Comparison of ENCODE assay signal across 15 cellular contexts in the genomic region with DNA sequence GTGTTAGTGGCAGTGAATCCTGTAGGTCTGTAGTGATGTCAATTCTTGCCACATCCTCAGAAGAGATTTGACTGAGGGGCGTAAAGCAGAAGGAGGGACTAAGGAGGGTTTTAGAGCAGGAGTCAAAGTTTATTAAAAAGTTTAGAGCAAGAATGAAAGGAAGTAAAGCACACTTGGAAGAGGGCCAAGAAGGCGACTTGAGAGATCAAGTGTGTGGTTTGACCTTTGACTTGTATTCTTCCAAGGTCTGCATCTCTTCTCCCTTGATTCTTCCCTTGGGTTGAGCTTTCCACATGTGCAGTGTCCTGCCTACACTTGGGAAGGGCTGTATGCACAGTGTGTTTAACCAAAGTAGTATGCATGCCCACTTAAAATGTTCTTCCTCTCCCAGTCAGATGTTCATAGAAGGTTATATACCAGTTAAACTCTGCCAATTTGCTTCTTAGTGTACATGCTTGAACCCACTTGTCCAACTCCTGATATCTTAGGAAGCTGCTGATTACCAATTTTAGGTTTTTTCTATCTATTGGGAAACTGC.
DNase-seq lines count a peak whose midpoint lies in the region; ATAC-seq and TF ChIP-seq lines count a peak whose summit lies in the region.
"Had no signal": no experiment of that assay in that cellular context is flagged by ENCODE, and none has a peak within 500 bp of the region (broad histone marks: within the 10 kb centered on the region; RNA-seq: fewer than 3 reads in every experiment).

No MANE protein-coding gene starts in this region.

- peaks cover 11% of the 10 kb centered on the region for H3K4me1 Mint-ChIP-seq in GM23338
- H3K4me1 Mint-ChIP-seq: immature natural killer cell, neural crest cell had no signal

- H4K20me1 ChIP-seq in GM23338 (replicated peaks; ENCODE audit: insufficient read depth) = no peaks in the 10 kb centered on the region

- H3K9ac ChIP-seq in adipocyte (ENCODE audit: low read length) = peak overlapping the region; percentile 6

- 16 to 22% methylated on average over 2 of the region's 2 CpGs for WGBS in tibial nerve, 2 donors

- no peak for TF ChIP-seq POLR2A in tibial nerve (IDR thresholded peaks at IDR 0.05)

- ATAC-seq in GM23338 = no peak
- peak; percentile 23 for ATAC-seq in left colon
- no peak for ATAC-seq in HG03139 (IDR thresholded peaks at IDR 0.05; ENCODE audit: unreplicated experiment)
- ATAC-seq: activated T-cell treated with anti-CD3 and anti-CD28 coated beads, Interleukin-2, amount 50 U/mL, for 72 hours; right cardiac atrium had no signal

- TF ChIP-seq CTCF in GM23338 (conservative IDR thresholded peaks at IDR 0.05; ENCODE audit: low read depth in 2 of 2) (no peak), tibial nerve (IDR thresholded peaks at IDR 0.05) (no peak)

- H3K27me3 ChIP-seq in GM23338 (ENCODE audit: insufficient read depth) (no peaks in the 10 kb centered on the region), adipocyte (replicated peaks; ENCODE audit: control insufficient read depth, insufficient read depth, low read length) (no peaks in the 10 kb centered on the region), tibial nerve (no peaks in the 10 kb centered on the region)
- H3K27me3 ChIP-seq: BE2C had no signal

- no peak overlapping the region for H3K4me2 ChIP-seq in GM23338

- peaks cover 11% of the 10 kb centered on the region for H3K9me2 ChIP-seq in GM23338 (ENCODE audit: insufficient read depth)

- intact Hi-C loops in left colon (cut with DNase I, micrococcal nuclease) = no loop called here

- H3K9me3 ChIP-seq in adipocyte (ENCODE audit: control insufficient read depth, low read length) (peaks cover 8% of the 10 kb centered on the region), tibial nerve (no peaks in the 10 kb centered on the region)
- H3K9me3 ChIP-seq: BE2C had no signal

- H3K4me3 ChIP-seq in GM23338 (no peak overlapping the region), adipocyte (ENCODE audit: low read length) (no peak overlapping the region), tibial nerve (no peak overlapping the region)

- H3K27ac ChIP-seq in GM23338 (ENCODE audit: low read depth) (no peak overlapping the region), tibial nerve (no peak overlapping the region)

- no peak overlapping the region for H3K4me3 Mint-ChIP-seq in GM23338
- H3K4me3 Mint-ChIP-seq: activated T-cell treated with anti-CD3 and anti-CD28 coated beads, Interleukin-2, amount 50 U/mL, for 72 hours; immature natural killer cell; neural crest cell had no signal

- no peaks in the 10 kb centered on the region for H3K79me2 ChIP-seq in GM23338 (replicated peaks; ENCODE audit: insufficient read depth)

- H3K9me3 Mint-ChIP-seq in GM23338 = peaks cover 5% of the 10 kb centered on the region

- H3K27ac Mint-ChIP-seq in GM23338 = no peak overlapping the region
- H3K27ac Mint-ChIP-seq: activated T-cell treated with anti-CD3 and anti-CD28 coated beads, Interleukin-2, amount 50 U/mL, for 72 hours; immature natural killer cell had no signal

- peak overlapping the region; percentile 28; the same call in 1 of the 2 replicates for H2AFZ ChIP-seq in GM23338

- TF ChIP-seq EP300 in tibial nerve (IDR thresholded peaks at IDR 0.05) = no peak

- DNase-seq in GM23338 (ENCODE audit: low spot score) (no peak), M059J (ENCODE audit: low read depth) (peak; percentile 71), adipocyte (ENCODE audit: low read depth) (peak; percentile 5), left colon (no peak), HK-2 (ENCODE audit: unreplicated experiment) (no peak), tibial nerve (ENCODE audit: low spot score in 2 of 2) (no peak)
- DNase-seq: activated CD4-positive, alpha-beta T cell treated with anti-CD3 and anti-CD28 coated beads, Interleukin-2, amount 50 U/mL, for 48 hours; activated T-cell treated with anti-CD3 and anti-CD28 coated beads, Interleukin-2, amount 50 U/mL, for 72 hours; BE2C; immature natural killer cell; mesendoderm; NCI-H1105 treated with DMSO at 0.1 percent for 48 hours; right cardiac atrium had no signal

- H3K4me1 ChIP-seq in GM23338 (ENCODE audit: insufficient read depth) (peaks cover 13% of the 10 kb centered on the region; the same call in 1 of the 2 replicates), adipocyte (ENCODE audit: control insufficient read depth, insufficient read depth, low read length) (peaks cover 13% of the 10 kb centered on the region), tibial nerve (no peaks in the 10 kb centered on the region)

- H3K36me3 ChIP-seq in GM23338 (ENCODE audit: insufficient read depth) (no peaks in the 10 kb centered on the region), adipocyte (ENCODE audit: control insufficient read depth, insufficient read depth, low read length, severe bottlenecking) (no peaks in the 10 kb centered on the region), tibial nerve (no peaks in the 10 kb centered on the region)
- H3K36me3 ChIP-seq: BE2C had no signal

- H3K36me3 Mint-ChIP-seq in GM23338 (ENCODE audit: low read depth) = peaks cover 12% of the 10 kb centered on the region
- H3K36me3 Mint-ChIP-seq: immature natural killer cell had no signal

- no peaks in the 10 kb centered on the region for H3F3A ChIP-seq in GM23338 (replicated peaks; ENCODE audit: low read depth)

- peaks cover 3% of the 10 kb centered on the region for H3K27me3 Mint-ChIP-seq in GM23338 (ENCODE audit: insufficient read depth, low read depth, poor library complexity)

TF ChIP-seq in GM23338, 12 proteins besides CTCF, POLR2A, EP300 and RAD21:
- no peak for TF ChIP-seq JUNB (IDR thresholded peaks at IDR 0.05; ENCODE audit: unreplicated experiment)
- TF ChIP-seq, protein P1, sequence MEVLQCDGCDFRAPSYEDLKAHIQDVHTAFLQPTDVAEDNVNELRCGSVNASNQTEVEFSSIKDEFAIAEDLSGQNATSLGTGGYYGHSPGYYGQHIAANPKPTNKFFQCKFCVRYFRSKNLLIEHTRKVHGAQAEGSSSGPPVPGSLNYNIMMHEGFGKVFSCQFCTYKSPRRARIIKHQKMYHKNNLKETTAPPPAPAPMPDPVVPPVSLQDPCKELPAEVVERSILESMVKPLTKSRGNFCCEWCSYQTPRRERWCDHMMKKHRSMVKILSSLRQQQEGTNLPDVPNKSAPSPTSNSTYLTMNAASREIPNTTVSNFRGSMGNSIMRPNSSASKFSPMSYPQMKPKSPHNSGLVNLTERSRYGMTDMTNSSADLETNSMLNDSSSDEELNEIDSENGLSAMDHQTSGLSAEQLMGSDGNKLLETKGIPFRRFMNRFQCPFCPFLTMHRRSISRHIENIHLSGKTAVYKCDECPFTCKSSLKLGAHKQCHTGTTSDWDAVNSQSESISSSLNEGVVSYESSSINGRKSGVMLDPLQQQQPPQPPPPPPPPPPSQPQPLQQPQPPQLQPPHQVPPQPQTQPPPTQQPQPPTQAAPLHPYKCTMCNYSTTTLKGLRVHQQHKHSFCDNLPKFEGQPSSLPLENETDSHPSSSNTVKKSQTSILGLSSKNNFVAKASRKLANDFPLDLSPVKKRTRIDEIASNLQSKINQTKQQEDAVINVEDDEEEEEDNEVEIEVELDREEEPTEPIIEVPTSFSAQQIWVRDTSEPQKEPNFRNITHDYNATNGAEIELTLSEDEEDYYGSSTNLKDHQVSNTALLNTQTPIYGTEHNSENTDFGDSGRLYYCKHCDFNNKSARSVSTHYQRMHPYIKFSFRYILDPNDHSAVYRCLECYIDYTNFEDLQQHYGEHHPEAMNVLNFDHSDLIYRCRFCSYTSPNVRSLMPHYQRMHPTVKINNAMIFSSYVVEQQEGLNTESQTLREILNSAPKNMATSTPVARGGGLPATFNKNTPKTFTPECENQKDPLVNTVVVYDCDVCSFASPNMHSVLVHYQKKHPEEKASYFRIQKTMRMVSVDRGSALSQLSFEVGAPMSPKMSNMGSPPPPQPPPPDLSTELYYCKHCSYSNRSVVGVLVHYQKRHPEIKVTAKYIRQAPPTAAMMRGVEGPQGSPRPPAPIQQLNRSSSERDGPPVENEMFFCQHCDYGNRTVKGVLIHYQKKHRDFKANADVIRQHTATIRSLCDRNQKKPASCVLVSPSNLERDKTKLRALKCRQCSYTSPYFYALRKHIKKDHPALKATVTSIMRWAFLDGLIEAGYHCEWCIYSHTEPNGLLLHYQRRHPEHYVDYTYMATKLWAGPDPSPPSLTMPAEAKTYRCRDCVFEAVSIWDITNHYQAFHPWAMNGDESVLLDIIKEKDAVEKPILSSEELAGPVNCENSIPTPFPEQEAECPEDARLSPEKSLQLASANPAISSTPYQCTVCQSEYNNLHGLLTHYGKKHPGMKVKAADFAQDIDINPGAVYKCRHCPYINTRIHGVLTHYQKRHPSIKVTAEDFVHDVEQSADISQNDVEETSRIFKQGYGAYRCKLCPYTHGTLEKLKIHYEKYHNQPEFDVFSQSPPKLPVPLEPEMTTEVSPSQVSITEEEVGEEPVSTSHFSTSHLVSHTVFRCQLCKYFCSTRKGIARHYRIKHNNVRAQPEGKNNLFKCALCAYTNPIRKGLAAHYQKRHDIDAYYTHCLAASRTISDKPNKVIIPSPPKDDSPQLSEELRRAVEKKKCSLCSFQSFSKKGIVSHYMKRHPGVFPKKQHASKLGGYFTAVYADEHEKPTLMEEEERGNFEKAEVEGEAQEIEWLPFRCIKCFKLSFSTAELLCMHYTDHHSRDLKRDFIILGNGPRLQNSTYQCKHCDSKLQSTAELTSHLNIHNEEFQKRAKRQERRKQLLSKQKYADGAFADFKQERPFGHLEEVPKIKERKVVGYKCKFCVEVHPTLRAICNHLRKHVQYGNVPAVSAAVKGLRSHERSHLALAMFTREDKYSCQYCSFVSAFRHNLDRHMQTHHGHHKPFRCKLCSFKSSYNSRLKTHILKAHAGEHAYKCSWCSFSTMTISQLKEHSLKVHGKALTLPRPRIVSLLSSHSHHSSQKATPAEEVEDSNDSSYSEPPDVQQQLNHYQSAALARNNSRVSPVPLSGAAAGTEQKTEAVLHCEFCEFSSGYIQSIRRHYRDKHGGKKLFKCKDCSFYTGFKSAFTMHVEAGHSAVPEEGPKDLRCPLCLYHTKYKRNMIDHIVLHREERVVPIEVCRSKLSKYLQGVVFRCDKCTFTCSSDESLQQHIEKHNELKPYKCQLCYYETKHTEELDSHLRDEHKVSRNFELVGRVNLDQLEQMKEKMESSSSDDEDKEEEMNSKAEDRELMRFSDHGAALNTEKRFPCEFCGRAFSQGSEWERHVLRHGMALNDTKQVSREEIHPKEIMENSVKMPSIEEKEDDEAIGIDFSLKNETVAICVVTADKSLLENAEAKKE (CRISPR knock-in tag; IDR thresholded peaks at IDR 0.05) = no peak

Comparison
In these comparisons a context has a peak if more than half of its experiments do, and no peak if none do; other contexts are left out.
1. DNase-seq: peak in M059J (single experiment) and adipocyte (single experiment); none in GM23338 (single experiment), left colon (0 of 2), HK-2 (single experiment) and tibial nerve (0 of 2).